ENCODE assay signal across 8 cellular contexts in genomic region chr11:66856496-66857233, GRCh38. TPM values are rescaled to one million over a fixed set of nuclear protein-coding genes. Genes with fewer than 3 reads are reported as not detected.
DNase-seq lines count a peak whose midpoint lies in the region; ATAC-seq and TF ChIP-seq lines count a peak whose summit lies in the region.

TSS of gene LRFN4 (plus strand) at chr11:66857064. CDS start at chr11:66857745, 681 bp downstream.

- H3K27ac ChIP-seq in GM23338 (ENCODE audit: low read depth) (peak within 1 kb of the TSS; percentile 93), esophagus squamous epithelium (peak within 1 kb of the TSS; percentile 86 to 94 (median 88)), urinary bladder (ENCODE audit: low read depth) (peak within 1 kb of the TSS; percentile 83)

- H3K9me3 Mint-ChIP-seq in GM23338 = no peaks in the 10 kb centered on the region
- H3K9me3 Mint-ChIP-seq in activated CD8-positive, alpha-beta T cell treated with anti-CD3 and anti-CD28 coated beads for 36 hours = no peaks in the 10 kb centered on the region

- peaks cover 2% of the 10 kb centered on the region for H3K36me3 Mint-ChIP-seq in GM23338 (ENCODE audit: low read depth)
- H3K36me3 Mint-ChIP-seq in activated CD8-positive, alpha-beta T cell treated with anti-CD3 and anti-CD28 coated beads for 36 hours (ENCODE audit: low read depth) = peaks cover 4% of the 10 kb centered on the region

- peak within 1 kb of the TSS; percentile 91 for H2AFZ ChIP-seq in GM23338

- H3K4me1 Mint-ChIP-seq in GM23338 = peaks cover 18% of the 10 kb centered on the region
- peaks cover 10% of the 10 kb centered on the region for H3K4me1 Mint-ChIP-seq in activated CD8-positive, alpha-beta T cell treated with anti-CD3 and anti-CD28 coated beads for 36 hours (ENCODE audit: low read depth)

- H3K9me2 ChIP-seq in GM23338 (ENCODE audit: insufficient read depth) = no peaks in the 10 kb centered on the region

- H3K27me3 ChIP-seq in GM23338 (ENCODE audit: insufficient read depth) = no peaks in the 10 kb centered on the region
- H3K27me3 ChIP-seq in MG63 = no peaks in the 10 kb centered on the region
- H3K27me3 ChIP-seq in esophagus squamous epithelium = no peaks in the 10 kb centered on the region

- H3K4me2 ChIP-seq in GM23338 = peak within 1 kb of the TSS; percentile 91

- H4K20me1 ChIP-seq in GM23338 (replicated peaks; ENCODE audit: insufficient read depth) = no peaks in the 10 kb centered on the region

- no peak for TF ChIP-seq POLR2A in esophagus squamous epithelium (IDR thresholded peaks at IDR 0.05)

- peak; percentile 54 for DNase-seq in NCI-H2196 (lab: John Stamatoyannopoulos, UW; ENCODE audit: unreplicated experiment)
- no peak for DNase-seq in NCI-H2196 treated with DMSO at 0.1 percent for 48 hours (lab: John Stamatoyannopoulos, UW; ENCODE audit: unreplicated experiment)
- DNase-seq in GM23338 (ENCODE audit: low spot score) = peak; percentile 78
- DNase-seq in MG63 = no peak
- no peak for DNase-seq in activated CD8-positive, alpha-beta T cell treated with anti-CD3 and anti-CD28 coated beads for 36 hours
- DNase-seq in esophagus squamous epithelium (lab: John Stamatoyannopoulos, UW) = peak; percentile 55
- DNase-seq in myocyte (ENCODE audit: low read depth) = no peak

- 0 to 1% methylated on average over 5 to 20 of the region's 103 CpGs for WGBS in esophagus squamous epithelium, 2 donors
- WGBS in urinary bladder = under 1% methylated on average over 102 of the region's 103 CpGs

- no peaks in the 10 kb centered on the region for H3K9me3 ChIP-seq in MG63
- H3K9me3 ChIP-seq in esophagus squamous epithelium = no peaks in the 10 kb centered on the region

- H3K4me3 ChIP-seq in GM23338 = peak within 1 kb of the TSS; percentile 88
- H3K4me3 ChIP-seq in MG63 = peak within 1 kb of the TSS; percentile 81
- H3K4me3 ChIP-seq in esophagus squamous epithelium = peak within 1 kb of the TSS; percentile 54 to 86 (median 60)
- H3K4me3 ChIP-seq in urinary bladder (ENCODE audit: low read depth, low read length) = peak within 1 kb of the TSS; percentile 53

- H3F3A ChIP-seq in GM23338 (replicated peaks; ENCODE audit: low read depth) = peaks cover 11% of the 10 kb centered on the region; the same call in 1 of the 2 replicates

- CTCF ChIA-PET in activated CD8-positive, alpha-beta T cell treated with anti-CD3 and anti-CD28 coated beads for 36 hours (lab: Charles Lee) = interaction anchor here (0.8 to 1.7 kb wide), 3 partner anchors 10 to 161 kb away, joined by 3 to 5 read pairs (median 4); no protein-coding TSS in a partner anchor

- peak; percentile 29 for ATAC-seq in GM23338
- peak; percentile 56 for ATAC-seq in activated CD8-positive, alpha-beta T cell treated with anti-CD3 and anti-CD28 coated beads for 36 hours

- H3K36me3 ChIP-seq in GM23338 (ENCODE audit: insufficient read depth) (no peaks in the 10 kb centered on the region), MG63 (peaks cover 21% of the 10 kb centered on the region), esophagus squamous epithelium (peaks cover 0 to 40% (median 0%) of the 10 kb centered on the region in 3 donors), urinary bladder (ENCODE audit: insufficient read depth) (no peaks in the 10 kb centered on the region)

- POLR2A ChIA-PET in activated CD8-positive, alpha-beta T cell treated with anti-CD3 and anti-CD28 coated beads for 36 hours (lab: Charles Lee) = interaction anchor here (3.9 kb wide), 1 partner anchor 12 kb away, joined by 66 read pairs; the partner anchor contains the start of gene RCE1

- TF ChIP-seq CTCF in GM23338 (conservative IDR thresholded peaks at IDR 0.05; ENCODE audit: low read depth in 2 of 2) (no peak), esophagus squamous epithelium (IDR thresholded peaks at IDR 0.05) (no peak)
- TF ChIP-seq CTCF in activated CD8-positive, alpha-beta T cell treated with anti-CD3 and anti-CD28 coated beads for 36 hours (IDR thresholded peaks at IDR 0.05) = no peak

- intact Hi-C loops in activated CD8-positive, alpha-beta T cell treated with anti-CD3 and anti-CD28 coated beads for 36 hours (cut with micrococcal nuclease) = no loop called here
- intact Hi-C loops in esophagus squamous epithelium (cut with DNase I) = no loop called here

- peaks cover 37% of the 10 kb centered on the region for H3K27me3 Mint-ChIP-seq in GM23338 (ENCODE audit: insufficient read depth, low read depth, poor library complexity)
- H3K27me3 Mint-ChIP-seq in activated CD8-positive, alpha-beta T cell treated with anti-CD3 and anti-CD28 coated beads for 36 hours = no peaks in the 10 kb centered on the region

- peak within 1 kb of the TSS; percentile 97 for H3K27ac Mint-ChIP-seq in GM23338
- H3K27ac Mint-ChIP-seq in activated CD8-positive, alpha-beta T cell treated with anti-CD3 and anti-CD28 coated beads for 36 hours = peak within 1 kb of the TSS; percentile 93

- no peaks in the 10 kb centered on the region for H3K79me2 ChIP-seq in GM23338 (replicated peaks; ENCODE audit: insufficient read depth)

- peak within 1 kb of the TSS; percentile 93 for H3K4me3 Mint-ChIP-seq in GM23338
- peak within 1 kb of the TSS; percentile 89 for H3K4me3 Mint-ChIP-seq in activated CD8-positive, alpha-beta T cell treated with anti-CD3 and anti-CD28 coated beads for 36 hours

- peaks cover 11% of the 10 kb centered on the region for H3K4me1 ChIP-seq in GM23338 (ENCODE audit: insufficient read depth)
- peaks cover 9 to 45% (median 20%) of the 10 kb centered on the region in 3 donors for H3K4me1 ChIP-seq in esophagus squamous epithelium
- H3K4me1 ChIP-seq in urinary bladder (ENCODE audit: insufficient read depth) = no peaks in the 10 kb centered on the region

TF ChIP-seq in GM23338, 12 proteins besides CTCF, POLR2A, EP300 and RAD21:
- TF ChIP-seq NANOG (IDR thresholded peaks at IDR 0.05; ENCODE audit: borderline replicate concordance) (no peak), EZH2 (IDR thresholded peaks at IDR 0.05; ENCODE audit: low read depth, unreplicated experiment) (no peak), CREB1 (CRISPR knock-in tag; IDR thresholded peaks at IDR 0.05; ENCODE audit: low read depth) (no peak), EZH2phosphoT487 (IDR thresholded peaks at IDR 0.05; ENCODE audit: unreplicated experiment) (no peak), ZNF331 (CRISPR knock-in tag; IDR thresholded peaks at IDR 0.05; ENCODE audit: low read depth) (no peak), POLR2AphosphoS5 (IDR thresholded peaks at IDR 0.05; ENCODE audit: low read depth) (peak; percentile 48; the same call in 1 of the 2 replicates), STAT1 (IDR thresholded peaks at IDR 0.05; ENCODE audit: unreplicated experiment) (no peak)
- TF ChIP-seq, protein P1, sequence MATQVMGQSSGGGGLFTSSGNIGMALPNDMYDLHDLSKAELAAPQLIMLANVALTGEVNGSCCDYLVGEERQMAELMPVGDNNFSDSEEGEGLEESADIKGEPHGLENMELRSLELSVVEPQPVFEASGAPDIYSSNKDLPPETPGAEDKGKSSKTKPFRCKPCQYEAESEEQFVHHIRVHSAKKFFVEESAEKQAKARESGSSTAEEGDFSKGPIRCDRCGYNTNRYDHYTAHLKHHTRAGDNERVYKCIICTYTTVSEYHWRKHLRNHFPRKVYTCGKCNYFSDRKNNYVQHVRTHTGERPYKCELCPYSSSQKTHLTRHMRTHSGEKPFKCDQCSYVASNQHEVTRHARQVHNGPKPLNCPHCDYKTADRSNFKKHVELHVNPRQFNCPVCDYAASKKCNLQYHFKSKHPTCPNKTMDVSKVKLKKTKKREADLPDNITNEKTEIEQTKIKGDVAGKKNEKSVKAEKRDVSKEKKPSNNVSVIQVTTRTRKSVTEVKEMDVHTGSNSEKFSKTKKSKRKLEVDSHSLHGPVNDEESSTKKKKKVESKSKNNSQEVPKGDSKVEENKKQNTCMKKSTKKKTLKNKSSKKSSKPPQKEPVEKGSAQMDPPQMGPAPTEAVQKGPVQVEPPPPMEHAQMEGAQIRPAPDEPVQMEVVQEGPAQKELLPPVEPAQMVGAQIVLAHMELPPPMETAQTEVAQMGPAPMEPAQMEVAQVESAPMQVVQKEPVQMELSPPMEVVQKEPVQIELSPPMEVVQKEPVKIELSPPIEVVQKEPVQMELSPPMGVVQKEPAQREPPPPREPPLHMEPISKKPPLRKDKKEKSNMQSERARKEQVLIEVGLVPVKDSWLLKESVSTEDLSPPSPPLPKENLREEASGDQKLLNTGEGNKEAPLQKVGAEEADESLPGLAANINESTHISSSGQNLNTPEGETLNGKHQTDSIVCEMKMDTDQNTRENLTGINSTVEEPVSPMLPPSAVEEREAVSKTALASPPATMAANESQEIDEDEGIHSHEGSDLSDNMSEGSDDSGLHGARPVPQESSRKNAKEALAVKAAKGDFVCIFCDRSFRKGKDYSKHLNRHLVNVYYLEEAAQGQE (IDR thresholded peaks at IDR 0.05; ENCODE audit: unreplicated experiment) = no peak
- TF ChIP-seq, protein P2, sequence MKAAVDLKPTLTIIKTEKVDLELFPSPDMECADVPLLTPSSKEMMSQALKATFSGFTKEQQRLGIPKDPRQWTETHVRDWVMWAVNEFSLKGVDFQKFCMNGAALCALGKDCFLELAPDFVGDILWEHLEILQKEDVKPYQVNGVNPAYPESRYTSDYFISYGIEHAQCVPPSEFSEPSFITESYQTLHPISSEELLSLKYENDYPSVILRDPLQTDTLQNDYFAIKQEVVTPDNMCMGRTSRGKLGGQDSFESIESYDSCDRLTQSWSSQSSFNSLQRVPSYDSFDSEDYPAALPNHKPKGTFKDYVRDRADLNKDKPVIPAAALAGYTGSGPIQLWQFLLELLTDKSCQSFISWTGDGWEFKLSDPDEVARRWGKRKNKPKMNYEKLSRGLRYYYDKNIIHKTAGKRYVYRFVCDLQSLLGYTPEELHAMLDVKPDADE (IDR thresholded peaks at IDR 0.05) = no peak

RNA-seq across cellular contexts. Expression of gene LRFN4, which starts in this region (rescaled TPM):
- 56.7 and 63.5 TPM in 2 replicates for total RNA-seq in GM23338 (2014; rRNA removed; shearing (Covaris generic))
- polyA plus RNA-seq in GM23338 (2016; fragmentation: Nextera tagmentation; extraction: Ambion mirVana) = 9.8 and 11.1 TPM in 2 replicates
- total RNA-seq in MG63 (2014; rRNA removed; shearing (Covaris generic); ENCODE audit: low replicate concordance) = 22.4 and 42.8 TPM in 2 replicates
- 10 to 100 TPM; 36.0 to 39.2 TPM for total RNA-seq in activated CD8-positive, alpha-beta T cell treated with anti-CD3 and anti-CD28 coated beads for 36 hours
- total RNA-seq in esophagus squamous epithelium = 10 to 100 TPM in 1 of 4 donors, 1 to 10 TPM in 3; 6.7 to 13.5 (median 7.2) TPM
- total RNA-seq in myocyte = 117 and 129 TPM in 2 replicates
- polyA plus RNA-seq in myocyte (2012) = 38.0 TPM
- 3.7 TPM for total RNA-seq in urinary bladder
- polyA plus RNA-seq in urinary bladder = 19.1 TPM

Comparison
In these comparisons a context has a peak if more than half of its experiments do, and no peak if none do; other contexts are left out.
1. DNase-seq: peak in NCI-H2196 (single experiment), GM23338 (single experiment) and esophagus squamous epithelium (single experiment); none in NCI-H2196 treated with DMSO at 0.1 percent for 48 hours (single experiment), MG63 (single experiment), activated CD8-positive, alpha-beta T cell treated with anti-CD3 and anti-CD28 coated beads for 36 hours (single experiment) and myocyte (single experiment).
2. Peak in every context shown above with its lines, with median percentiles within 50 percentile points of each other: H3K27ac ChIP-seq and H3K4me3 ChIP-seq.